11 cellular contexts compared by ENCODE assay signal in the genomic region with DNA sequence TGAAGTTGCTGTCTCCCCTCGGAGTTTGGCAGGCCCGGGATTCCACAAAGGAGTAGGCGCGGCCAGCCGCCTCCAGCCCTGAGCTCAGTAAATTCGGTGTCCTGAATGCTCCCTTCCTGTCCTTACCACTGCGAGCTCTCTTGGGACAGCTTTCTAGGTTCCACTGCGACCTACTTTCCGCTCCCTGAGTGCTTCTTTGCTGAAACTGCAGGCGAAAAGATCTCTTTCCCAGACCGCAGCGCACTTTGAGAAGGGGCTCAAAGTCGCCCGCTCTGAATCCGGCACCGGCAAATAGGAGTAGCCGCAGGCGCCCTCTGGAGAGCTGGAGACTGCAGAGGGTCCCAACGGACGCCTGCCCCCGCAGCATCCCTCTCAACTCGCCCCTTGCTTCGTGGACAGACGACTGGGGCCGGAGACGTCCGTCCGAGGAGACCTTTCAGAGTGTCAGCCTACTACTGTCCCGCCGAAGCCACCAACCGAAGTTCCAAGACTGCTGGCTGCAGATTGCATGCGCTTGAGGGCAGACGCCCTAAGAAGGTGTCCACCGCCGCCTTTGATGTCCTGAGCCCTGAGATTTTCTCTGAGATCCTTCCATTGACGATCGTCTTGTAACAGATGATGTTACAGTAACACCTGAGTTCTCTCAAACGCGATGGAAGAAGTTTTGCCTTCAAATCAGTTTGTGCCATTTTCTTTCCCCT.
DNase-seq lines count a peak whose midpoint lies in the region; ATAC-seq and TF ChIP-seq lines count a peak whose summit lies in the region.
"Had no signal": no experiment of that assay in that cellular context is flagged by ENCODE, and none has a peak within 500 bp of the region (broad histone marks: within the 10 kb centered on the region; RNA-seq: fewer than 3 reads in every experiment).

No MANE protein-coding gene starts in this region.

- no peaks in the 10 kb centered on the region for H3K9me3 Mint-ChIP-seq in nephron progenitor cell
- no peaks in the 10 kb centered on the region for H3K9me3 Mint-ChIP-seq in activated T-cell treated with anti-CD3 and anti-CD28 coated beads, Interleukin-2, amount 50 U/mL, for 72 hours

- H3K36me3 Mint-ChIP-seq in nephron progenitor cell (ENCODE audit: low read depth) = no peaks in the 10 kb centered on the region
- H3K36me3 Mint-ChIP-seq in activated T-cell treated with anti-CD3 and anti-CD28 coated beads, Interleukin-2, amount 50 U/mL, for 72 hours (ENCODE audit: insufficient read depth in 2 of 2) = no peaks in the 10 kb centered on the region

- POLR2A ChIA-PET in AG04450 (lab: Yijun Ruan, JAX) = no interaction called here
- POLR2A ChIA-PET in RWPE1 (lab: Yijun Ruan, JAX; ENCODE audit: low non-redundant PET) = no interaction called here

- H3K4me3 Mint-ChIP-seq in nephron progenitor cell = peak overlapping the region; percentile 80
- H3K4me3 Mint-ChIP-seq in activated T-cell treated with anti-CD3 and anti-CD28 coated beads, Interleukin-2, amount 50 U/mL, for 72 hours = peak overlapping the region in 1 of 2 donors; percentile 3

- peak overlapping the region; percentile 45 for H3K4me3 ChIP-seq in AG04450 (ENCODE audit: low read depth, low read length)

- no peak overlapping the region for H3K27ac Mint-ChIP-seq in nephron progenitor cell
- no peak overlapping the region for H3K27ac Mint-ChIP-seq in activated T-cell treated with anti-CD3 and anti-CD28 coated beads, Interleukin-2, amount 50 U/mL, for 72 hours

- peak overlapping the region; percentile 39 for H3K27ac ChIP-seq in AG04450 (ENCODE audit: low read depth, low read length)
- H3K27ac ChIP-seq in RWPE1 = peak overlapping the region; percentile 77
- H3K27ac ChIP-seq: KMS-11 had no signal

- CTCF ChIA-PET in AG04450 (lab: Charles Lee) = interaction anchor here (1.1 to 3.1 kb wide), 3 partner anchors 31 to 35 kb away, joined by 3 to 10 read pairs (median 3); no protein-coding TSS in a partner anchor
- CTCF ChIA-PET in RWPE1 (lab: Yijun Ruan, JAX) = no interaction called here

- DNase-seq in AG04450 (ENCODE audit: low read depth, low spot score) (no peak), RWPE1 (ENCODE audit: low spot score) (no peak), fibroblast of peridontal ligament (ENCODE audit: extremely low read depth) (peak; percentile 14), nephron progenitor cell (peak; percentile 29), NCI-H510A treated with DMSO at 0.1 percent for 48 hours (lab: John Stamatoyannopoulos, UW) (no peak)
- DNase-seq in activated T-cell treated with anti-CD3 and anti-CD28 coated beads, Interleukin-2, amount 50 U/mL, for 72 hours = no peak
- DNase-seq: amygdala, NCI-H2107 had no signal

- TF ChIP-seq CTCF in AG04450 (IDR thresholded peaks at IDR 0.05; ENCODE audit: low read depth, low read length) (no peak), RWPE1 (conservative IDR thresholded peaks at IDR 0.05; ENCODE audit: low read depth) (no peak), nephron progenitor cell (IDR thresholded peaks at IDR 0.05) (no peak)

- ATAC-seq in activated T-cell treated with anti-CD3 and anti-CD28 coated beads, Interleukin-2, amount 50 U/mL, for 72 hours (replicated peaks in 1 of 2) = no peak
- no peak for ATAC-seq in HG02884 (IDR thresholded peaks at IDR 0.05; ENCODE audit: unreplicated experiment)
- no peak for ATAC-seq in HG03442 (IDR thresholded peaks at IDR 0.05; ENCODE audit: unreplicated experiment)

- peaks cover 54% of the 10 kb centered on the region for H3K27me3 Mint-ChIP-seq in nephron progenitor cell (ENCODE audit: low read depth, poor library complexity)
- peaks cover 12% of the 10 kb centered on the region for H3K27me3 Mint-ChIP-seq in activated T-cell treated with anti-CD3 and anti-CD28 coated beads, Interleukin-2, amount 50 U/mL, for 72 hours (ENCODE audit: low read depth)

- H3K9me3 ChIP-seq in AG04450 (ENCODE audit: control insufficient read depth, insufficient read depth, low read length) = peaks cover 2% of the 10 kb centered on the region; the same call in 1 of the 2 replicates

- no peaks in the 10 kb centered on the region for H3K27me3 ChIP-seq in AG04450 (ENCODE audit: control insufficient read depth, insufficient read depth, low read length)

- H3K4me1 Mint-ChIP-seq in nephron progenitor cell = no peaks in the 10 kb centered on the region
- H3K4me1 Mint-ChIP-seq in activated T-cell treated with anti-CD3 and anti-CD28 coated beads, Interleukin-2, amount 50 U/mL, for 72 hours (ENCODE audit: low read depth) = peaks cover 3% of the 10 kb centered on the region

Comparison
In these comparisons a context has a peak if more than half of its experiments do, and no peak if none do; other contexts are left out.
1. DNase-seq: peak in fibroblast of peridontal ligament (single experiment) and nephron progenitor cell (single experiment); none in AG04450 (single experiment), RWPE1 (single experiment), activated T-cell treated with anti-CD3 and anti-CD28 coated beads, Interleukin-2, amount 50 U/mL, for 72 hours (0 of 2) and NCI-H510A treated with DMSO at 0.1 percent for 48 hours (single experiment).